ENCODE assay signal across 1 cellular context in genomic region chr11:13114566-13115465, GRCh38.
TF ChIP-seq lines count a peak whose summit lies in the region.

No MANE protein-coding gene starts in this region.

TF ChIP-seq in HepG2, 621 proteins besides CTCF, POLR2A, EP300 and RAD21 (continued from another document and continues in another):
- TF ChIP-seq ZBTB49 (CRISPR knock-in tag; IDR thresholded peaks at IDR 0.05; ENCODE audit: borderline replicate concordance) (no peak), SALL2 (CRISPR knock-in tag; IDR thresholded peaks at IDR 0.05) (no peak), MED1 (CRISPR knock-in tag; IDR thresholded peaks at IDR 0.05) (peak; percentile 56), ZNF749 (CRISPR knock-in tag; IDR thresholded peaks at IDR 0.05; ENCODE audit: borderline replicate concordance) (no peak), FOXM1 (CRISPR knock-in tag; IDR thresholded peaks at IDR 0.05) (no peak), SOX6 (IDR thresholded peaks at IDR 0.05) (no peak), SOX6 (CRISPR knock-in tag; IDR thresholded peaks at IDR 0.05) (peak; percentile 89), ZNF644 (CRISPR knock-in tag; IDR thresholded peaks at IDR 0.05; ENCODE audit: low read depth) (peak; percentile 49; the same call in 1 of the 2 replicates), PHF21A (CRISPR knock-in tag; IDR thresholded peaks at IDR 0.05) (peak; percentile 67; the same call in 1 of the 2 replicates), ADNP (CRISPR knock-in tag; IDR thresholded peaks at IDR 0.05) (no peak), TEF (CRISPR knock-in tag; IDR thresholded peaks at IDR 0.05) (no peak), ZNF652 (CRISPR knock-in tag; IDR thresholded peaks at IDR 0.05; ENCODE audit: borderline replicate concordance, low read depth) (peak; percentile 94), IRX3 (CRISPR knock-in tag; IDR thresholded peaks at IDR 0.05; ENCODE audit: borderline replicate concordance, low read depth) (no peak), PAXIP1 (CRISPR knock-in tag; conservative IDR thresholded peaks at IDR 0.05) (peak; percentile 46), TFDP1 (CRISPR knock-in tag; IDR thresholded peaks at IDR 0.05; ENCODE audit: borderline replicate concordance) (no peak), ZBTB3 (CRISPR knock-in tag; IDR thresholded peaks at IDR 0.05; ENCODE audit: borderline replicate concordance, low read depth) (no peak), TRAFD1 (CRISPR knock-in tag; IDR thresholded peaks at IDR 0.05; ENCODE audit: borderline replicate concordance) (no peak), ZKSCAN5 (CRISPR knock-in tag; IDR thresholded peaks at IDR 0.05) (no peak), MTA3 (CRISPR knock-in tag; IDR thresholded peaks at IDR 0.05) (no peak), ATF7 (IDR thresholded peaks at IDR 0.05) (no peak), ATF7 (CRISPR knock-in tag; IDR thresholded peaks at IDR 0.05) (no peak), ISL2 (CRISPR knock-in tag; IDR thresholded peaks at IDR 0.05) (no peak), ATRX (CRISPR knock-in tag; IDR thresholded peaks at IDR 0.05; ENCODE audit: borderline replicate concordance) (no peak), KDM4B (CRISPR knock-in tag; IDR thresholded peaks at IDR 0.05) (no peak), KMT2A (CRISPR knock-in tag; IDR thresholded peaks at IDR 0.05) (no peak), ZNF788 (CRISPR knock-in tag; IDR thresholded peaks at IDR 0.05; ENCODE audit: borderline replicate concordance) (peak; percentile 57; the same call in 1 of the 2 replicates), MYPOP (CRISPR knock-in tag; IDR thresholded peaks at IDR 0.05) (no peak), PAF1 (CRISPR knock-in tag; IDR thresholded peaks at IDR 0.05) (no peak), ZBTB20 (CRISPR knock-in tag; IDR thresholded peaks at IDR 0.05; ENCODE audit: borderline replicate concordance, low read depth) (peak; percentile 30; the same call in 1 of the 2 replicates), ZNF318 (CRISPR knock-in tag; IDR thresholded peaks at IDR 0.05) (no peak), ZNF512B (CRISPR knock-in tag; IDR thresholded peaks at IDR 0.05; ENCODE audit: borderline replicate concordance) (no peak), ELK4 (CRISPR knock-in tag; IDR thresholded peaks at IDR 0.05; ENCODE audit: borderline replicate concordance) (no peak), DR1 (CRISPR knock-in tag; IDR thresholded peaks at IDR 0.05) (no peak), SALL1 (CRISPR knock-in tag; IDR thresholded peaks at IDR 0.05) (peak; percentile 81)
